1 cellular context compared by ENCODE assay signal in the genomic region with DNA sequence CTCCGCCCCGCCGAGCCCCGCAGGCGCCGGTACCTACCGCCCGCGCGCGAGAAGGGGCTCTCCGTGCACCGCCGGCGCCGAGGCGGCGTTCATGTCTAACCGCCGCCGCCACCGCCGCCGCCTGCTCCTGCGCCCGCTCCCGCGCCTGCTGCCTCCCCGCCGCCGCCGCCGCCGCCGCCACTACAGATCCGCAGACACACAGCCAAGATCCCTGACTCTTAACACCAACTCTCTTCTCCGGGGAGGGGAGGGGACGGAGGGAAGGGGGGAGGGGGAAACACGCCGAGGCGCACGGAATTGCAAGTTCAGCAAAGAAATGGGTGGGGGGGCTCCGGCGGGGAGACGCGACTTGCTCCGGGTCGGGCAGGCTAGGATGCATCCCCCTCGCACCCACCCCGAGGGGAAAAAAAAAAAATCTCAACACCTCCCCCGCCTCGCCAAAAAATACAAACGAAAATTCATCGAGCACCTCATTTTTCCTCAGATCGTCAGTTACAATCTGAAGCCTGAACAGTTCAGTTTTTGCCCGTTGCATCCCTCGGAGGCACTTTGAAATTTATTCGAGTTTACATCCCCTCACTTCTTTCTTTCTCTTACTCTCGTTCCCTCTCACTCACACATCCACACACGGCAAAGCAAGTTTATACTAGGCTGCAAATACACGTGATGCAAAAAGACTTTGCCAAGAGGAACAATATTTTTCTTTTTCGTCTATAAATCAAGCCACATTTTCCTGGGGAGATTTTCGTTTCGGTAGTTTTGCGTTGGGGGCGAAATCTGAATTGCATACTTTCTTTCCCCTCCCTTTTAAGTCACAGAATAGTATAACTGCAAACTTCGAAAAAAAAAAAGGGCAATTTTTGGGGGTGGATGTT.
TF ChIP-seq lines count a peak whose summit lies in the region.

Gene TCF4, minus strand, starts transcription at position 192 of the 875 bp plus-strand sequence. CDS start 1,076 bp downstream, outside the sequence.

TF ChIP-seq in K562, 482 proteins besides CTCF, POLR2A, EP300 and RAD21 (continued from another document and continues in another):
- TF ChIP-seq CLOCK (CRISPR knock-in tag; IDR thresholded peaks at IDR 0.05; ENCODE audit: borderline replicate concordance) (no peak), ELF1 (tag; IDR thresholded peaks at IDR 0.05) (no peak), CREM (IDR thresholded peaks at IDR 0.05; ENCODE audit: low read depth) (no peak), THAP7 (CRISPR knock-in tag; IDR thresholded peaks at IDR 0.05) (no peak), HNRNPLL (IDR thresholded peaks at IDR 0.05; ENCODE audit: low read depth, low read length, poor library complexity, severe bottlenecking) (no peak), KLF6 (CRISPR knock-in tag; IDR thresholded peaks at IDR 0.05; ENCODE audit: borderline replicate concordance) (no peak), IRF1 (CRISPR knock-in tag; IDR thresholded peaks at IDR 0.05; ENCODE audit: borderline replicate concordance) (no peak), MAZ (CRISPR knock-in tag; conservative IDR thresholded peaks at IDR 0.05 in 1 of 2, IDR thresholded peaks at IDR 0.05 in 1 of 2) (peak in 1 of 2 experiments; percentile 9; a peak in 1 of 4 replicates), NFYB (IDR thresholded peaks at IDR 0.05; ENCODE audit: extremely low read depth, insufficient read length) (no peak), ZNF699 (CRISPR knock-in tag; IDR thresholded peaks at IDR 0.05; ENCODE audit: insufficient replicate concordance) (no peak), ARID2 (IDR thresholded peaks at IDR 0.05) (0 out of 2 replicates have a peak, but pooled peaks have one; percentile 12), ETS2 (tag; IDR thresholded peaks at IDR 0.05; ENCODE audit: borderline replicate concordance, poor library complexity, severe bottlenecking) (no peak), ZNF3 (CRISPR knock-in tag; IDR thresholded peaks at IDR 0.05) (no peak), ZNF584 (CRISPR knock-in tag; IDR thresholded peaks at IDR 0.05; ENCODE audit: low read depth) (no peak), SRSF1 (IDR thresholded peaks at IDR 0.05; ENCODE audit: low read depth, low read length) (no peak), ZNF316 (IDR thresholded peaks at IDR 0.05) (peak; percentile 67), SMAD4 (CRISPR knock-in tag; conservative IDR thresholded peaks at IDR 0.05) (peak; percentile 64; the same call in 1 of the 2 replicates), ZNF217 (CRISPR knock-in tag; IDR thresholded peaks at IDR 0.05) (no peak), TAF1 (IDR thresholded peaks at IDR 0.05; ENCODE audit: control insufficient read depth, extremely low read depth, insufficient read depth, low read length, severe bottlenecking) (peak; percentile 21), PCBP1 (IDR thresholded peaks at IDR 0.05; ENCODE audit: low read depth, low read length, poor library complexity, severe bottlenecking) (no peak), BRD9 (IDR thresholded peaks at IDR 0.05; ENCODE audit: low read depth, partially characterized antibody) (peak; percentile 43), RBFOX2 (IDR thresholded peaks at IDR 0.05; ENCODE audit: low read depth, low read length) (peak; percentile 72), CAMTA2 (CRISPR knock-in tag; conservative IDR thresholded peaks at IDR 0.05) (no peak), C11orf30 (IDR thresholded peaks at IDR 0.05; ENCODE audit: low read depth) (peak; percentile 33; the same call in 1 of the 2 replicates), RBBP5 (IDR thresholded peaks at IDR 0.05; ENCODE audit: borderline replicate concordance, insufficient read depth, low read length, poor library complexity, severe bottlenecking) (peak; percentile 58), HNRNPK (IDR thresholded peaks at IDR 0.05; ENCODE audit: low read depth, low read length, poor library complexity, severe bottlenecking) (no peak), CCNT2 (IDR thresholded peaks at IDR 0.05; ENCODE audit: borderline replicate concordance, extremely low read depth, insufficient read length, low read depth, low read length) (peak; percentile 20), ZNF668 (CRISPR knock-in tag; IDR thresholded peaks at IDR 0.05) (no peak), NFRKB (IDR thresholded peaks at IDR 0.05; ENCODE audit: low read depth) (peak; percentile 58; the same call in 1 of the 2 replicates), RAD51 (IDR thresholded peaks at IDR 0.05; ENCODE audit: borderline replicate concordance, low read depth) (0 out of 2 replicates have a peak, but pooled peaks have one; percentile 8), RUNX1 (IDR thresholded peaks at IDR 0.05; ENCODE audit: low read depth) (no peak), GABPB1 (CRISPR knock-in tag; IDR thresholded peaks at IDR 0.05) (no peak), CBX3 (IDR thresholded peaks at IDR 0.05; ENCODE audit: borderline replicate concordance in 1 of 2, low read length in 2 of 2) (no peak), PYGO2 (tag; IDR thresholded peaks at IDR 0.05) (no peak), UBTF (IDR thresholded peaks at IDR 0.05; ENCODE audit: borderline replicate concordance in 1 of 2, low read depth in 2 of 2, low read length in 2 of 2) (peak in 1 of 2 experiments; percentile 46; a peak in 1 of 4 replicates), ZNF121 (CRISPR knock-in tag; conservative IDR thresholded peaks at IDR 0.05) (no peak), CSDE1 (IDR thresholded peaks at IDR 0.05) (no peak), NR4A1 (CRISPR knock-in tag; IDR thresholded peaks at IDR 0.05) (no peak), NR4A1 (tag; IDR thresholded peaks at IDR 0.05) (no peak), ZNF165 (CRISPR knock-in tag; IDR thresholded peaks at IDR 0.05; ENCODE audit: borderline replicate concordance) (no peak), TAF7 (tag; IDR thresholded peaks at IDR 0.05) (no peak), ZNF785 (CRISPR knock-in tag; IDR thresholded peaks at IDR 0.05) (no peak), ZNF583 (CRISPR knock-in tag; IDR thresholded peaks at IDR 0.05) (no peak)
- TF ChIP-seq, protein P1, sequence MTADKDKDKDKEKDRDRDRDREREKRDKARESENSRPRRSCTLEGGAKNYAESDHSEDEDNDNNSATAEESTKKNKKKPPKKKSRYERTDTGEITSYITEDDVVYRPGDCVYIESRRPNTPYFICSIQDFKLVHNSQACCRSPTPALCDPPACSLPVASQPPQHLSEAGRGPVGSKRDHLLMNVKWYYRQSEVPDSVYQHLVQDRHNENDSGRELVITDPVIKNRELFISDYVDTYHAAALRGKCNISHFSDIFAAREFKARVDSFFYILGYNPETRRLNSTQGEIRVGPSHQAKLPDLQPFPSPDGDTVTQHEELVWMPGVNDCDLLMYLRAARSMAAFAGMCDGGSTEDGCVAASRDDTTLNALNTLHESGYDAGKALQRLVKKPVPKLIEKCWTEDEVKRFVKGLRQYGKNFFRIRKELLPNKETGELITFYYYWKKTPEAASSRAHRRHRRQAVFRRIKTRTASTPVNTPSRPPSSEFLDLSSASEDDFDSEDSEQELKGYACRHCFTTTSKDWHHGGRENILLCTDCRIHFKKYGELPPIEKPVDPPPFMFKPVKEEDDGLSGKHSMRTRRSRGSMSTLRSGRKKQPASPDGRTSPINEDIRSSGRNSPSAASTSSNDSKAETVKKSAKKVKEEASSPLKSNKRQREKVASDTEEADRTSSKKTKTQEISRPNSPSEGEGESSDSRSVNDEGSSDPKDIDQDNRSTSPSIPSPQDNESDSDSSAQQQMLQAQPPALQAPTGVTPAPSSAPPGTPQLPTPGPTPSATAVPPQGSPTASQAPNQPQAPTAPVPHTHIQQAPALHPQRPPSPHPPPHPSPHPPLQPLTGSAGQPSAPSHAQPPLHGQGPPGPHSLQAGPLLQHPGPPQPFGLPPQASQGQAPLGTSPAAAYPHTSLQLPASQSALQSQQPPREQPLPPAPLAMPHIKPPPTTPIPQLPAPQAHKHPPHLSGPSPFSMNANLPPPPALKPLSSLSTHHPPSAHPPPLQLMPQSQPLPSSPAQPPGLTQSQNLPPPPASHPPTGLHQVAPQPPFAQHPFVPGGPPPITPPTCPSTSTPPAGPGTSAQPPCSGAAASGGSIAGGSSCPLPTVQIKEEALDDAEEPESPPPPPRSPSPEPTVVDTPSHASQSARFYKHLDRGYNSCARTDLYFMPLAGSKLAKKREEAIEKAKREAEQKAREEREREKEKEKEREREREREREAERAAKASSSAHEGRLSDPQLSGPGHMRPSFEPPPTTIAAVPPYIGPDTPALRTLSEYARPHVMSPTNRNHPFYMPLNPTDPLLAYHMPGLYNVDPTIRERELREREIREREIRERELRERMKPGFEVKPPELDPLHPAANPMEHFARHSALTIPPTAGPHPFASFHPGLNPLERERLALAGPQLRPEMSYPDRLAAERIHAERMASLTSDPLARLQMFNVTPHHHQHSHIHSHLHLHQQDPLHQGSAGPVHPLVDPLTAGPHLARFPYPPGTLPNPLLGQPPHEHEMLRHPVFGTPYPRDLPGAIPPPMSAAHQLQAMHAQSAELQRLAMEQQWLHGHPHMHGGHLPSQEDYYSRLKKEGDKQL (CRISPR knock-in tag; IDR thresholded peaks at IDR 0.05; ENCODE audit: borderline replicate concordance), result no peak
- TF ChIP-seq, protein P2, sequence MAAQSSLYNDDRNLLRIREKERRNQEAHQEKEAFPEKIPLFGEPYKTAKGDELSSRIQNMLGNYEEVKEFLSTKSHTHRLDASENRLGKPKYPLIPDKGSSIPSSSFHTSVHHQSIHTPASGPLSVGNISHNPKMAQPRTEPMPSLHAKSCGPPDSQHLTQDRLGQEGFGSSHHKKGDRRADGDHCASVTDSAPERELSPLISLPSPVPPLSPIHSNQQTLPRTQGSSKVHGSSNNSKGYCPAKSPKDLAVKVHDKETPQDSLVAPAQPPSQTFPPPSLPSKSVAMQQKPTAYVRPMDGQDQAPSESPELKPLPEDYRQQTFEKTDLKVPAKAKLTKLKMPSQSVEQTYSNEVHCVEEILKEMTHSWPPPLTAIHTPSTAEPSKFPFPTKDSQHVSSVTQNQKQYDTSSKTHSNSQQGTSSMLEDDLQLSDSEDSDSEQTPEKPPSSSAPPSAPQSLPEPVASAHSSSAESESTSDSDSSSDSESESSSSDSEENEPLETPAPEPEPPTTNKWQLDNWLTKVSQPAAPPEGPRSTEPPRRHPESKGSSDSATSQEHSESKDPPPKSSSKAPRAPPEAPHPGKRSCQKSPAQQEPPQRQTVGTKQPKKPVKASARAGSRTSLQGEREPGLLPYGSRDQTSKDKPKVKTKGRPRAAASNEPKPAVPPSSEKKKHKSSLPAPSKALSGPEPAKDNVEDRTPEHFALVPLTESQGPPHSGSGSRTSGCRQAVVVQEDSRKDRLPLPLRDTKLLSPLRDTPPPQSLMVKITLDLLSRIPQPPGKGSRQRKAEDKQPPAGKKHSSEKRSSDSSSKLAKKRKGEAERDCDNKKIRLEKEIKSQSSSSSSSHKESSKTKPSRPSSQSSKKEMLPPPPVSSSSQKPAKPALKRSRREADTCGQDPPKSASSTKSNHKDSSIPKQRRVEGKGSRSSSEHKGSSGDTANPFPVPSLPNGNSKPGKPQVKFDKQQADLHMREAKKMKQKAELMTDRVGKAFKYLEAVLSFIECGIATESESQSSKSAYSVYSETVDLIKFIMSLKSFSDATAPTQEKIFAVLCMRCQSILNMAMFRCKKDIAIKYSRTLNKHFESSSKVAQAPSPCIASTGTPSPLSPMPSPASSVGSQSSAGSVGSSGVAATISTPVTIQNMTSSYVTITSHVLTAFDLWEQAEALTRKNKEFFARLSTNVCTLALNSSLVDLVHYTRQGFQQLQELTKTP (IDR thresholded peaks at IDR 0.05; ENCODE audit: low read depth in 1 of 2, partially characterized antibody in 2 of 2), result peak in 1 of 2 experiments; percentile 69
- TF ChIP-seq, protein P3, sequence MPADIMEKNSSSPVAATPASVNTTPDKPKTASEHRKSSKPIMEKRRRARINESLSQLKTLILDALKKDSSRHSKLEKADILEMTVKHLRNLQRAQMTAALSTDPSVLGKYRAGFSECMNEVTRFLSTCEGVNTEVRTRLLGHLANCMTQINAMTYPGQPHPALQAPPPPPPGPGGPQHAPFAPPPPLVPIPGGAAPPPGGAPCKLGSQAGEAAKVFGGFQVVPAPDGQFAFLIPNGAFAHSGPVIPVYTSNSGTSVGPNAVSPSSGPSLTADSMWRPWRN (IDR thresholded peaks at IDR 0.05; ENCODE audit: low read depth), result no peak
